Comparison of ENCODE assay signal across 8 cellular contexts in genomic region chr4:145177906-145178538, GRCh38. TPM values are rescaled to one million over a fixed set of nuclear protein-coding genes. Genes with fewer than 3 reads are reported as not detected.
DNase-seq lines count a peak whose midpoint lies in the region; ATAC-seq and TF ChIP-seq lines count a peak whose summit lies in the region.

No MANE protein-coding gene starts in this region.

- DNase-seq in DMS 273 (lab: John Stamatoyannopoulos, UW; ENCODE audit: unreplicated experiment), result peak; percentile 19
- DNase-seq in DMS 273 treated with DMSO at 0.1 percent for 48 hours (lab: John Stamatoyannopoulos, UW), result no peak
- DNase-seq in OCI-M1 (lab: John Stamatoyannopoulos, UW), result peak; percentile 80
- DNase-seq in chondrocyte (ENCODE audit: low spot score), result no peak
- no peak for DNase-seq in activated gamma-delta T cell (lab: John Stamatoyannopoulos, UW)

- peaks cover 4% of the 10 kb centered on the region for H3K36me3 Mint-ChIP-seq in chondrocyte (ENCODE audit: low read depth)

- TF ChIP-seq CTCF in chondrocyte (IDR thresholded peaks at IDR 0.05), result no peak

- no peaks in the 10 kb centered on the region for H3K9me3 ChIP-seq in mononuclear cell (ENCODE audit: low read depth, low read length)

- peaks cover 46% of the 10 kb centered on the region for H3K4me1 Mint-ChIP-seq in chondrocyte (ENCODE audit: low read depth)

- peak overlapping the region; percentile 97 for H3K27ac Mint-ChIP-seq in chondrocyte (ENCODE audit: unreplicated experiment)

- no peaks in the 10 kb centered on the region for H3K27me3 ChIP-seq in mononuclear cell (ENCODE audit: insufficient read depth, low read length)

- no peaks in the 10 kb centered on the region for H3K9me3 Mint-ChIP-seq in chondrocyte (ENCODE audit: low read depth)

- H3K4me3 ChIP-seq in mononuclear cell (ENCODE audit: low read length), result peak overlapping the region; percentile 80

- peaks cover 46% of the 10 kb centered on the region for H3K4me1 ChIP-seq in mononuclear cell (ENCODE audit: insufficient read depth, low read length)

- ATAC-seq in GM18867 (IDR thresholded peaks at IDR 0.05; ENCODE audit: unreplicated experiment), result no peak
- ATAC-seq in HG03354 (IDR thresholded peaks at IDR 0.05; ENCODE audit: poor library complexity, severe bottlenecking, unreplicated experiment), result no peak

- no peaks in the 10 kb centered on the region for H3K27me3 Mint-ChIP-seq in chondrocyte (ENCODE audit: low read depth)

- H3K4me3 Mint-ChIP-seq in chondrocyte (ENCODE audit: unreplicated experiment), result peak overlapping the region; percentile 76

RNA-seq across cellular contexts. Expression of gene OTUD4, which starts 2.4 kb away (rescaled TPM):
- total RNA-seq in chondrocyte (27.7 to 35.4 TPM (median 29.6 TPM) in 3 replicates), mononuclear cell (77.1 TPM)

Comparison
In these comparisons a context has a peak if more than half of its experiments do, and no peak if none do; other contexts are left out.
1. DNase-seq: peak in DMS 273 (single experiment) and OCI-M1 (single experiment); none in DMS 273 treated with DMSO at 0.1 percent for 48 hours (single experiment), chondrocyte (single experiment) and activated gamma-delta T cell (single experiment).